Comparison of ENCODE assay signal across 1 cellular context in the genomic region with DNA sequence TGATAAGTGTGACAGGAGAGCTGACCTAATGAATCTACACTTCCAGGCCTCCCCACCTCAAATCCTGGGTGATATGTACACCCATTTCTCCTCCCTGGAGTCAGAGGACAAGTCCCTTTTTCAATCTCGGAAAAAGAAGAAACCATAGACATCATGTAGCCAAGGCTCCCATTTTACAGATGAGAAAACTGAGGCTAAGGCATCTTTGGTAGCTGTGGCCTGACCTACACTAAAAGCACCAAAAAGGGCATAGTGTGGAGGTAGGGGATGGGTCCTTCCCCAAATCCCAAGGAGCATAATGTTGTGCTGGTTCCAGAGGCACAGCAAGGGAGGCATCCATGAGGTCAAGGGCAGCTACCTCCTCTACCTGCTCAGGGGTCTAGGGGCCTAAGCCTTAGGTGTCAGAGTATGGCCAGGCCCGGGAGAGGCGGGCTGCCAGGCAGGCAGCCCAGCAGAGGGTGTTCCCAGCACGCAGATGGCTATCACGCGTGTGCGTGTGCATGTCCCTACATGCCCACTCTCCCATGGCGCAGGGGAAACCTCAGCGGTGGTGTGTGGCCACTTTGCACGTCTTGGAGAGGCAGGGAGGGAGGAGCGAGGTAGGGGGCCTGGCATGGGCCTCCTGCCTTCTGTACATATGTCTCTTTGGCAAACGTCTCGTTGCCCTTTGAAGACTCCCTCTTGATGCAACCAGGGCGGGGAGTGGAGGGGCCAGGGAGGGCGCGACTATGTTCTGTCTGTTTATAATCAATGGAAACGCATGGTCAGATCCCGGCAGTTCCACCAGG.
A peak's percentile ranks its signal among the peaks of the same experiment; 100 is the strongest.
TF ChIP-seq lines count a peak whose summit lies in the region.

No MANE protein-coding gene starts in this region.

TF ChIP-seq in K562, 482 proteins besides CTCF, POLR2A, EP300 and RAD21:
- TF ChIP-seq LEF1 (IDR thresholded peaks at IDR 0.05) (no peak), ZBTB8A (IDR thresholded peaks at IDR 0.05; ENCODE audit: partially characterized antibody) (no peak), POLR3A (IDR thresholded peaks at IDR 0.05; ENCODE audit: borderline replicate concordance, extremely low read depth, insufficient read depth, insufficient read length) (no peak), RBM25 (IDR thresholded peaks at IDR 0.05; ENCODE audit: low read depth, low read length, severe bottlenecking) (peak; percentile 90), YBX1 (IDR thresholded peaks at IDR 0.05) (no peak), ARNT (IDR thresholded peaks at IDR 0.05) (no peak), TAF9B (IDR thresholded peaks at IDR 0.05; ENCODE audit: partially characterized antibody) (no peak), KDM1A (IDR thresholded peaks at IDR 0.05) (peak; percentile 54 to 76; a peak in 3 of 4 replicates), ZNF445 (CRISPR knock-in tag; IDR thresholded peaks at IDR 0.05; ENCODE audit: low read depth) (no peak), CTBP1 (IDR thresholded peaks at IDR 0.05; ENCODE audit: borderline replicate concordance) (no peak), ADNP (tag; IDR thresholded peaks at IDR 0.05) (peak; percentile 80; the same call in 1 of the 2 replicates), ILF3 (IDR thresholded peaks at IDR 0.05; ENCODE audit: borderline replicate concordance) (no peak), BCOR (IDR thresholded peaks at IDR 0.05) (peak; percentile 88), ZNF707 (CRISPR knock-in tag; conservative IDR thresholded peaks at IDR 0.05) (no peak), MTA3 (IDR thresholded peaks at IDR 0.05; ENCODE audit: borderline replicate concordance) (no peak), CHD4 (IDR thresholded peaks at IDR 0.05; ENCODE audit: insufficient read depth, insufficient replicate concordance, low read depth, low read length, poor library complexity, severe bottlenecking) (peak; percentile 73), RCOR1 (IDR thresholded peaks at IDR 0.05; ENCODE audit: borderline replicate concordance in 1 of 2, low read depth in 2 of 2, low read length in 2 of 2) (peak in 1 of 2 experiments; percentile 39; a peak in 1 of 4 replicates), STAT5A (IDR thresholded peaks at IDR 0.05; ENCODE audit: borderline replicate concordance, low read length) (no peak), SLC30A9 (CRISPR knock-in tag; IDR thresholded peaks at IDR 0.05) (no peak)
- TF ChIP-seq, protein P1, sequence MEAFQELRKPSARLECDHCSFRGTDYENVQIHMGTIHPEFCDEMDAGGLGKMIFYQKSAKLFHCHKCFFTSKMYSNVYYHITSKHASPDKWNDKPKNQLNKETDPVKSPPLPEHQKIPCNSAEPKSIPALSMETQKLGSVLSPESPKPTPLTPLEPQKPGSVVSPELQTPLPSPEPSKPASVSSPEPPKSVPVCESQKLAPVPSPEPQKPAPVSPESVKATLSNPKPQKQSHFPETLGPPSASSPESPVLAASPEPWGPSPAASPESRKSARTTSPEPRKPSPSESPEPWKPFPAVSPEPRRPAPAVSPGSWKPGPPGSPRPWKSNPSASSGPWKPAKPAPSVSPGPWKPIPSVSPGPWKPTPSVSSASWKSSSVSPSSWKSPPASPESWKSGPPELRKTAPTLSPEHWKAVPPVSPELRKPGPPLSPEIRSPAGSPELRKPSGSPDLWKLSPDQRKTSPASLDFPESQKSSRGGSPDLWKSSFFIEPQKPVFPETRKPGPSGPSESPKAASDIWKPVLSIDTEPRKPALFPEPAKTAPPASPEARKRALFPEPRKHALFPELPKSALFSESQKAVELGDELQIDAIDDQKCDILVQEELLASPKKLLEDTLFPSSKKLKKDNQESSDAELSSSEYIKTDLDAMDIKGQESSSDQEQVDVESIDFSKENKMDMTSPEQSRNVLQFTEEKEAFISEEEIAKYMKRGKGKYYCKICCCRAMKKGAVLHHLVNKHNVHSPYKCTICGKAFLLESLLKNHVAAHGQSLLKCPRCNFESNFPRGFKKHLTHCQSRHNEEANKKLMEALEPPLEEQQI (IDR thresholded peaks at IDR 0.05): no peak
- TF ChIP-seq, protein P2, sequence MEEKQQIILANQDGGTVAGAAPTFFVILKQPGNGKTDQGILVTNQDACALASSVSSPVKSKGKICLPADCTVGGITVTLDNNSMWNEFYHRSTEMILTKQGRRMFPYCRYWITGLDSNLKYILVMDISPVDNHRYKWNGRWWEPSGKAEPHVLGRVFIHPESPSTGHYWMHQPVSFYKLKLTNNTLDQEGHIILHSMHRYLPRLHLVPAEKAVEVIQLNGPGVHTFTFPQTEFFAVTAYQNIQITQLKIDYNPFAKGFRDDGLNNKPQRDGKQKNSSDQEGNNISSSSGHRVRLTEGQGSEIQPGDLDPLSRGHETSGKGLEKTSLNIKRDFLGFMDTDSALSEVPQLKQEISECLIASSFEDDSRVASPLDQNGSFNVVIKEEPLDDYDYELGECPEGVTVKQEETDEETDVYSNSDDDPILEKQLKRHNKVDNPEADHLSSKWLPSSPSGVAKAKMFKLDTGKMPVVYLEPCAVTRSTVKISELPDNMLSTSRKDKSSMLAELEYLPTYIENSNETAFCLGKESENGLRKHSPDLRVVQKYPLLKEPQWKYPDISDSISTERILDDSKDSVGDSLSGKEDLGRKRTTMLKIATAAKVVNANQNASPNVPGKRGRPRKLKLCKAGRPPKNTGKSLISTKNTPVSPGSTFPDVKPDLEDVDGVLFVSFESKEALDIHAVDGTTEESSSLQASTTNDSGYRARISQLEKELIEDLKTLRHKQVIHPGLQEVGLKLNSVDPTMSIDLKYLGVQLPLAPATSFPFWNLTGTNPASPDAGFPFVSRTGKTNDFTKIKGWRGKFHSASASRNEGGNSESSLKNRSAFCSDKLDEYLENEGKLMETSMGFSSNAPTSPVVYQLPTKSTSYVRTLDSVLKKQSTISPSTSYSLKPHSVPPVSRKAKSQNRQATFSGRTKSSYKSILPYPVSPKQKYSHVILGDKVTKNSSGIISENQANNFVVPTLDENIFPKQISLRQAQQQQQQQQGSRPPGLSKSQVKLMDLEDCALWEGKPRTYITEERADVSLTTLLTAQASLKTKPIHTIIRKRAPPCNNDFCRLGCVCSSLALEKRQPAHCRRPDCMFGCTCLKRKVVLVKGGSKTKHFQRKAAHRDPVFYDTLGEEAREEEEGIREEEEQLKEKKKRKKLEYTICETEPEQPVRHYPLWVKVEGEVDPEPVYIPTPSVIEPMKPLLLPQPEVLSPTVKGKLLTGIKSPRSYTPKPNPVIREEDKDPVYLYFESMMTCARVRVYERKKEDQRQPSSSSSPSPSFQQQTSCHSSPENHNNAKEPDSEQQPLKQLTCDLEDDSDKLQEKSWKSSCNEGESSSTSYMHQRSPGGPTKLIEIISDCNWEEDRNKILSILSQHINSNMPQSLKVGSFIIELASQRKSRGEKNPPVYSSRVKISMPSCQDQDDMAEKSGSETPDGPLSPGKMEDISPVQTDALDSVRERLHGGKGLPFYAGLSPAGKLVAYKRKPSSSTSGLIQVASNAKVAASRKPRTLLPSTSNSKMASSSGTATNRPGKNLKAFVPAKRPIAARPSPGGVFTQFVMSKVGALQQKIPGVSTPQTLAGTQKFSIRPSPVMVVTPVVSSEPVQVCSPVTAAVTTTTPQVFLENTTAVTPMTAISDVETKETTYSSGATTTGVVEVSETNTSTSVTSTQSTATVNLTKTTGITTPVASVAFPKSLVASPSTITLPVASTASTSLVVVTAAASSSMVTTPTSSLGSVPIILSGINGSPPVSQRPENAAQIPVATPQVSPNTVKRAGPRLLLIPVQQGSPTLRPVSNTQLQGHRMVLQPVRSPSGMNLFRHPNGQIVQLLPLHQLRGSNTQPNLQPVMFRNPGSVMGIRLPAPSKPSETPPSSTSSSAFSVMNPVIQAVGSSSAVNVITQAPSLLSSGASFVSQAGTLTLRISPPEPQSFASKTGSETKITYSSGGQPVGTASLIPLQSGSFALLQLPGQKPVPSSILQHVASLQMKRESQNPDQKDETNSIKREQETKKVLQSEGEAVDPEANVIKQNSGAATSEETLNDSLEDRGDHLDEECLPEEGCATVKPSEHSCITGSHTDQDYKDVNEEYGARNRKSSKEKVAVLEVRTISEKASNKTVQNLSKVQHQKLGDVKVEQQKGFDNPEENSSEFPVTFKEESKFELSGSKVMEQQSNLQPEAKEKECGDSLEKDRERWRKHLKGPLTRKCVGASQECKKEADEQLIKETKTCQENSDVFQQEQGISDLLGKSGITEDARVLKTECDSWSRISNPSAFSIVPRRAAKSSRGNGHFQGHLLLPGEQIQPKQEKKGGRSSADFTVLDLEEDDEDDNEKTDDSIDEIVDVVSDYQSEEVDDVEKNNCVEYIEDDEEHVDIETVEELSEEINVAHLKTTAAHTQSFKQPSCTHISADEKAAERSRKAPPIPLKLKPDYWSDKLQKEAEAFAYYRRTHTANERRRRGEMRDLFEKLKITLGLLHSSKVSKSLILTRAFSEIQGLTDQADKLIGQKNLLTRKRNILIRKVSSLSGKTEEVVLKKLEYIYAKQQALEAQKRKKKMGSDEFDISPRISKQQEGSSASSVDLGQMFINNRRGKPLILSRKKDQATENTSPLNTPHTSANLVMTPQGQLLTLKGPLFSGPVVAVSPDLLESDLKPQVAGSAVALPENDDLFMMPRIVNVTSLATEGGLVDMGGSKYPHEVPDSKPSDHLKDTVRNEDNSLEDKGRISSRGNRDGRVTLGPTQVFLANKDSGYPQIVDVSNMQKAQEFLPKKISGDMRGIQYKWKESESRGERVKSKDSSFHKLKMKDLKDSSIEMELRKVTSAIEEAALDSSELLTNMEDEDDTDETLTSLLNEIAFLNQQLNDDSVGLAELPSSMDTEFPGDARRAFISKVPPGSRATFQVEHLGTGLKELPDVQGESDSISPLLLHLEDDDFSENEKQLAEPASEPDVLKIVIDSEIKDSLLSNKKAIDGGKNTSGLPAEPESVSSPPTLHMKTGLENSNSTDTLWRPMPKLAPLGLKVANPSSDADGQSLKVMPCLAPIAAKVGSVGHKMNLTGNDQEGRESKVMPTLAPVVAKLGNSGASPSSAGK (IDR thresholded peaks at IDR 0.05): no peak
- TF ChIP-seq, protein P3, sequence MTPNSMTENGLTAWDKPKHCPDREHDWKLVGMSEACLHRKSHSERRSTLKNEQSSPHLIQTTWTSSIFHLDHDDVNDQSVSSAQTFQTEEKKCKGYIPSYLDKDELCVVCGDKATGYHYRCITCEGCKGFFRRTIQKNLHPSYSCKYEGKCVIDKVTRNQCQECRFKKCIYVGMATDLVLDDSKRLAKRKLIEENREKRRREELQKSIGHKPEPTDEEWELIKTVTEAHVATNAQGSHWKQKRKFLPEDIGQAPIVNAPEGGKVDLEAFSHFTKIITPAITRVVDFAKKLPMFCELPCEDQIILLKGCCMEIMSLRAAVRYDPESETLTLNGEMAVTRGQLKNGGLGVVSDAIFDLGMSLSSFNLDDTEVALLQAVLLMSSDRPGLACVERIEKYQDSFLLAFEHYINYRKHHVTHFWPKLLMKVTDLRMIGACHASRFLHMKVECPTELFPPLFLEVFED (CRISPR knock-in tag; conservative IDR thresholded peaks at IDR 0.05): no peak
- TF ChIP-seq, protein P4, sequence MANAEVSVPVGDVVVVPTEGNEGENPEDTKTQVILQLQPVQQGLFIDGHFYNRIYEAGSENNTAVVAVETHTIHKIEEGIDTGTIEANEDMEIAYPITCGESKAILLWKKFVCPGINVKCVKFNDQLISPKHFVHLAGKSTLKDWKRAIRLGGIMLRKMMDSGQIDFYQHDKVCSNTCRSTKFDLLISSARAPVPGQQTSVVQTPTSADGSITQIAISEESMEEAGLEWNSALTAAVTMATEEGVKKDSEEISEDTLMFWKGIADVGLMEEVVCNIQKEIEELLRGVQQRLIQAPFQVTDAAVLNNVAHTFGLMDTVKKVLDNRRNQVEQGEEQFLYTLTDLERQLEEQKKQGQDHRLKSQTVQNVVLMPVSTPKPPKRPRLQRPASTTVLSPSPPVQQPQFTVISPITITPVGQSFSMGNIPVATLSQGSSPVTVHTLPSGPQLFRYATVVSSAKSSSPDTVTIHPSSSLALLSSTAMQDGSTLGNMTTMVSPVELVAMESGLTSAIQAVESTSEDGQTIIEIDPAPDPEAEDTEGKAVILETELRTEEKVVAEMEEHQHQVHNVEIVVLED (CRISPR knock-in tag; IDR thresholded peaks at IDR 0.05): no peak
- TF ChIP-seq, protein P5, sequence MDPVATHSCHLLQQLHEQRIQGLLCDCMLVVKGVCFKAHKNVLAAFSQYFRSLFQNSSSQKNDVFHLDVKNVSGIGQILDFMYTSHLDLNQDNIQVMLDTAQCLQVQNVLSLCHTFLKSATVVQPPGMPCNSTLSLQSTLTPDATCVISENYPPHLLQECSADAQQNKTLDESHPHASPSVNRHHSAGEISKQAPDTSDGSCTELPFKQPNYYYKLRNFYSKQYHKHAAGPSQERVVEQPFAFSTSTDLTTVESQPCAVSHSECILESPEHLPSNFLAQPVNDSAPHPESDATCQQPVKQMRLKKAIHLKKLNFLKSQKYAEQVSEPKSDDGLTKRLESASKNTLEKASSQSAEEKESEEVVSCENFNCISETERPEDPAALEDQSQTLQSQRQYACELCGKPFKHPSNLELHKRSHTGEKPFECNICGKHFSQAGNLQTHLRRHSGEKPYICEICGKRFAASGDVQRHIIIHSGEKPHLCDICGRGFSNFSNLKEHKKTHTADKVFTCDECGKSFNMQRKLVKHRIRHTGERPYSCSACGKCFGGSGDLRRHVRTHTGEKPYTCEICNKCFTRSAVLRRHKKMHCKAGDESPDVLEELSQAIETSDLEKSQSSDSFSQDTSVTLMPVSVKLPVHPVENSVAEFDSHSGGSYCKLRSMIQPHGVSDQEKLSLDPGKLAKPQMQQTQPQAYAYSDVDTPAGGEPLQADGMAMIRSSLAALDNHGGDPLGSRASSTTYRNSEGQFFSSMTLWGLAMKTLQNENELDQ (CRISPR knock-in tag; IDR thresholded peaks at IDR 0.05; ENCODE audit: borderline replicate concordance): no peak
